Comparison of ENCODE assay signal across 16 cellular contexts in genomic region chr6:14945461-14946210, GRCh38.
A peak's percentile ranks its signal among the peaks of the same experiment; 100 is the strongest.
DNase-seq lines count a peak whose midpoint lies in the region; ATAC-seq lines count a peak whose summit lies in the region.
"Had no signal": no experiment of that assay in that cellular context is flagged by ENCODE, and none has a peak within 500 bp of the region (broad histone marks: within the 10 kb centered on the region; RNA-seq: fewer than 3 reads in every experiment).

No MANE protein-coding gene starts in this region.

- peak overlapping the region; percentile 6 for H3K27ac Mint-ChIP-seq in activated naive CD8-positive, alpha-beta T cell treated with anti-CD3 and anti-CD28 coated beads for 36 hours
- no peak overlapping the region for H3K27ac Mint-ChIP-seq in activated naive CD8-positive, alpha-beta T cell treated with anti-CD3 and anti-CD28 coated beads, Interleukin-2, amount 50 U/mL, for 24 hours
- H3K27ac Mint-ChIP-seq in dendritic cell treated with granulocyte-macrophage colony-stimulating factor and Interleukin-4, amounts not matched to agents 40 ng/mL and 50 ng/mL, for 4 days: peak overlapping the region; percentile 73
- peak overlapping the region; percentile 49 for H3K27ac Mint-ChIP-seq in stimulated activated naive B cell treated with anti-CD40 and anti-IgM and Interleukin-4, amounts not matched to agents 10 μg/mL and 1 μg/mL and 100 μg/mL, for 72 hours

- H3K4me3 Mint-ChIP-seq in activated naive CD8-positive, alpha-beta T cell treated with anti-CD3 and anti-CD28 coated beads for 36 hours: no peak overlapping the region
- H3K4me3 Mint-ChIP-seq in activated naive CD8-positive, alpha-beta T cell treated with anti-CD3 and anti-CD28 coated beads, Interleukin-2, amount 50 U/mL, for 24 hours: no peak overlapping the region
- H3K4me3 Mint-ChIP-seq in dendritic cell treated with granulocyte-macrophage colony-stimulating factor and Interleukin-4, amounts not matched to agents 40 ng/mL and 50 ng/mL, for 4 days: no peak overlapping the region
- no peak overlapping the region for H3K4me3 Mint-ChIP-seq in stimulated activated naive B cell treated with anti-CD40 and anti-IgM and Interleukin-4, amounts not matched to agents 10 μg/mL and 1 μg/mL and 100 μg/mL, for 72 hours

- no peaks in the 10 kb centered on the region for H3K4me1 Mint-ChIP-seq in activated naive CD8-positive, alpha-beta T cell treated with anti-CD3 and anti-CD28 coated beads for 36 hours
- H3K4me1 Mint-ChIP-seq in activated naive CD8-positive, alpha-beta T cell treated with anti-CD3 and anti-CD28 coated beads, Interleukin-2, amount 50 U/mL, for 24 hours: peaks cover 2% of the 10 kb centered on the region
- peaks cover 36% of the 10 kb centered on the region for H3K4me1 Mint-ChIP-seq in dendritic cell treated with granulocyte-macrophage colony-stimulating factor and Interleukin-4, amounts not matched to agents 40 ng/mL and 50 ng/mL, for 4 days (ENCODE audit: low read depth)
- peaks cover 21 to 42% of the 10 kb centered on the region in 2 donors for H3K4me1 Mint-ChIP-seq in stimulated activated naive B cell treated with anti-CD40 and anti-IgM and Interleukin-4, amounts not matched to agents 10 μg/mL and 1 μg/mL and 100 μg/mL, for 72 hours

- intact Hi-C loops in dendritic cell treated with granulocyte-macrophage colony-stimulating factor and Interleukin-4, amounts not matched to agents 40 ng/mL and 50 ng/mL, for 4 days (cut with micrococcal nuclease): no loop called here

- no peaks in the 10 kb centered on the region for H3K27me3 Mint-ChIP-seq in activated naive CD8-positive, alpha-beta T cell treated with anti-CD3 and anti-CD28 coated beads for 36 hours
- no peaks in the 10 kb centered on the region for H3K27me3 Mint-ChIP-seq in activated naive CD8-positive, alpha-beta T cell treated with anti-CD3 and anti-CD28 coated beads, Interleukin-2, amount 50 U/mL, for 24 hours
- H3K27me3 Mint-ChIP-seq in dendritic cell treated with granulocyte-macrophage colony-stimulating factor and Interleukin-4, amounts not matched to agents 40 ng/mL and 50 ng/mL, for 4 days: no peaks in the 10 kb centered on the region
- no peaks in the 10 kb centered on the region for H3K27me3 Mint-ChIP-seq in stimulated activated naive B cell treated with anti-CD40 and anti-IgM and Interleukin-4, amounts not matched to agents 10 μg/mL and 1 μg/mL and 100 μg/mL, for 72 hours

- ATAC-seq in activated naive CD8-positive, alpha-beta T cell treated with anti-CD3 and anti-CD28 coated beads, Interleukin-2, amount 50 U/mL, for 24 hours: no peak
- no peak for ATAC-seq in stimulated activated naive B cell treated with anti-CD40 and anti-IgM and Interleukin-4, amounts not matched to agents 10 μg/mL and 1 μg/mL and 100 μg/mL, for 72 hours (replicated peaks)
- no peak for ATAC-seq in HG02798 (IDR thresholded peaks at IDR 0.05; ENCODE audit: poor library complexity, unreplicated experiment)
- ATAC-seq: PC-3 had no signal

- no peaks in the 10 kb centered on the region for H3K36me3 Mint-ChIP-seq in activated naive CD8-positive, alpha-beta T cell treated with anti-CD3 and anti-CD28 coated beads for 36 hours
- no peaks in the 10 kb centered on the region for H3K36me3 Mint-ChIP-seq in activated naive CD8-positive, alpha-beta T cell treated with anti-CD3 and anti-CD28 coated beads, Interleukin-2, amount 50 U/mL, for 24 hours (ENCODE audit: low read depth)
- H3K36me3 Mint-ChIP-seq in dendritic cell treated with granulocyte-macrophage colony-stimulating factor and Interleukin-4, amounts not matched to agents 40 ng/mL and 50 ng/mL, for 4 days (ENCODE audit: low read depth): no peaks in the 10 kb centered on the region
- H3K36me3 Mint-ChIP-seq in stimulated activated naive B cell treated with anti-CD40 and anti-IgM and Interleukin-4, amounts not matched to agents 10 μg/mL and 1 μg/mL and 100 μg/mL, for 72 hours: peaks cover 0 to 9% of the 10 kb centered on the region in 2 donors

- H3K9me3 Mint-ChIP-seq in activated naive CD8-positive, alpha-beta T cell treated with anti-CD3 and anti-CD28 coated beads for 36 hours: no peaks in the 10 kb centered on the region
- H3K9me3 Mint-ChIP-seq in activated naive CD8-positive, alpha-beta T cell treated with anti-CD3 and anti-CD28 coated beads, Interleukin-2, amount 50 U/mL, for 24 hours: no peaks in the 10 kb centered on the region
- no peaks in the 10 kb centered on the region for H3K9me3 Mint-ChIP-seq in dendritic cell treated with granulocyte-macrophage colony-stimulating factor and Interleukin-4, amounts not matched to agents 40 ng/mL and 50 ng/mL, for 4 days
- peaks cover 0 to 2% of the 10 kb centered on the region in 2 donors for H3K9me3 Mint-ChIP-seq in stimulated activated naive B cell treated with anti-CD40 and anti-IgM and Interleukin-4, amounts not matched to agents 10 μg/mL and 1 μg/mL and 100 μg/mL, for 72 hours

- no peak for DNase-seq in activated naive CD8-positive, alpha-beta T cell treated with anti-CD3 and anti-CD28 coated beads for 36 hours
- DNase-seq in activated naive CD8-positive, alpha-beta T cell treated with anti-CD3 and anti-CD28 coated beads, Interleukin-2, amount 50 U/mL, for 24 hours: no peak
- DNase-seq in NCI-H524 treated with DMSO at 0.1 percent for 48 hours (lab: John Stamatoyannopoulos, UW): peak; percentile 79
- DNase-seq in stimulated activated naive B cell treated with anti-CD40 and anti-IgM and Interleukin-4, amounts not matched to agents 10 μg/mL and 1 μg/mL and 100 μg/mL, for 72 hours: no peak
- no peak for DNase-seq in dermis blood vessel endothelial cell
- DNase-seq in mesenteric fat pad (ENCODE audit: low spot score): no peak
- DNase-seq: Caco-2, GOT3, IMR-90, NCI-H1436, NCI-H2081, NCI-H2227 treated with DMSO at 0.1 percent for 48 hours, NCI-H526 treated with DMSO at 0.1 percent for 48 hours, PC-3 had no signal
